23 cellular contexts compared by ENCODE assay signal in genomic region chr9:108196332-108196731, GRCh38.
"Had no signal": no experiment of that assay in that cellular context is flagged by ENCODE, and none has a peak within 500 bp of the region (broad histone marks: within the 10 kb centered on the region; RNA-seq: fewer than 3 reads in every experiment).

No MANE protein-coding gene starts in this region.

- H3K27ac ChIP-seq: gastroesophageal sphincter, heart right ventricle, lower lobe of right lung, ovary, psoas muscle, sigmoid colon, spleen, testis, tibial artery had no signal

- DNase-seq: cortex of kidney; effector memory CD8-positive, alpha-beta T cell; glutamatergic neuron; heart right ventricle; hippocampal formation; kidney glomerular epithelial cell; left ventricle myocardium superior; lower lobe of right lung; natural killer cell; occipital lobe; ovary; posterior cingulate gyrus; psoas muscle; right cardiac atrium; sigmoid colon; spleen; stimulated activated CD4-positive, alpha-beta T cell treated with anti-CD3 and anti-CD28 coated beads, Interleukin-4, amount 100 ng/mL, for 4 hours; stimulated activated naive CD8-positive, alpha-beta T cell treated with anti-CD3 and anti-CD28 coated beads, Interleukin-15, Interleukin-2, amounts not matched to agents 100 U/mL and 50 U/mL, for 24 hours; substantia nigra; testis; tibial artery had no signal

- H3K9me3 ChIP-seq: ovary, sigmoid colon, testis had no signal

- ATAC-seq: effector memory CD8-positive, alpha-beta T cell; gastroesophageal sphincter; heart right ventricle; left ventricle myocardium superior; lower lobe of right lung; natural killer cell; psoas muscle; right cardiac atrium; stimulated activated memory B cell treated with anti-CD40 and anti-IgM and Interleukin-4, amounts not matched to agents 10 μg/mL and 1 μg/mL and 100 μg/mL, for 72 hours; stimulated activated naive CD8-positive, alpha-beta T cell treated with anti-CD3 and anti-CD28 coated beads, Interleukin-15, Interleukin-2, amounts not matched to agents 100 U/mL and 50 U/mL, for 24 hours had no signal

- H3K4me3 ChIP-seq: gastroesophageal sphincter, heart right ventricle, lower lobe of right lung, ovary, psoas muscle, sigmoid colon, spleen, testis, tibial artery had no signal

- H3K27me3 ChIP-seq: gastroesophageal sphincter, ovary, sigmoid colon, spleen, testis, tibial artery had no signal

- H3K36me3 ChIP-seq: gastroesophageal sphincter, heart right ventricle, lower lobe of right lung, ovary, sigmoid colon, spleen, tibial artery had no signal

- H3K4me1 ChIP-seq: gastroesophageal sphincter, heart right ventricle, lower lobe of right lung, psoas muscle, sigmoid colon, spleen, testis, tibial artery had no signal
